In the genomic region with DNA sequence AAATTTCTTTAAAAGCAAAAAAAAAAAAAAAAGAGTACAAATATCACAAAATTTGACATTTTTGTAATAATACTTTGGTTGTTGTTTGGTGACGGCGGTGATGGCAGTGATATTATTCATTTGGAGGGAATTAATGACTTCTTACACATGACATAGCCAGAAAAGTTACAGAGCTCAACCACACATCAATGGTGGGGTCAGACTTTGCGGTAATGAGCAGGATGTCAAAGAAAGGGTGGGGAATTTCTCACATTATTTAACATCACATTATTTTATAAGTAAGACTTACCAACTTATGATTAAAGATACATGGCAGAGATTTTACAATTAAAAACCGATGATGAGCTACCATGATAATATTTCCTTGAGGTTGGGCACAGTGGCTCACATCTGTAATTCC, we compare ENCODE assay signal across 23 cellular contexts.
"Had no signal": no experiment of that assay in that cellular context is flagged by ENCODE, and none has a peak within 500 bp of the region (broad histone marks: within the 10 kb centered on the region; RNA-seq: fewer than 3 reads in every experiment).

No MANE protein-coding gene starts in this region.

- H3K27me3 ChIP-seq: MG63 had no signal

- H3K27ac ChIP-seq: RWPE1 had no signal

- H3K9me3 ChIP-seq: MG63, SK-N-SH had no signal

- DNase-seq: IMR-90, Karpas-422, KG1, MG63, NCI-H1092, NCI-H1105 treated with DMSO at 0.1 percent for 48 hours, NCI-H1417 treated with DMSO at 0.1 percent for 48 hours, NCI-H146, NCI-H1694 treated with DMSO at 0.1 percent for 48 hours, NCI-H1930, NCI-H2081, NCI-H2107, NCI-H2227 treated with DMSO at 0.1 percent for 48 hours, NCI-H510A, NCI-H69, NCI-H774, PC-3, SHP77, SK-N-SH, SW 1271 had no signal

- H3K36me3 ChIP-seq: MG63 had no signal

- H3K4me3 ChIP-seq: MG63 had no signal

- ATAC-seq: HepG2, Panc1, PC-3 had no signal
